ENCODE assay signal across 20 cellular contexts in the genomic region with DNA sequence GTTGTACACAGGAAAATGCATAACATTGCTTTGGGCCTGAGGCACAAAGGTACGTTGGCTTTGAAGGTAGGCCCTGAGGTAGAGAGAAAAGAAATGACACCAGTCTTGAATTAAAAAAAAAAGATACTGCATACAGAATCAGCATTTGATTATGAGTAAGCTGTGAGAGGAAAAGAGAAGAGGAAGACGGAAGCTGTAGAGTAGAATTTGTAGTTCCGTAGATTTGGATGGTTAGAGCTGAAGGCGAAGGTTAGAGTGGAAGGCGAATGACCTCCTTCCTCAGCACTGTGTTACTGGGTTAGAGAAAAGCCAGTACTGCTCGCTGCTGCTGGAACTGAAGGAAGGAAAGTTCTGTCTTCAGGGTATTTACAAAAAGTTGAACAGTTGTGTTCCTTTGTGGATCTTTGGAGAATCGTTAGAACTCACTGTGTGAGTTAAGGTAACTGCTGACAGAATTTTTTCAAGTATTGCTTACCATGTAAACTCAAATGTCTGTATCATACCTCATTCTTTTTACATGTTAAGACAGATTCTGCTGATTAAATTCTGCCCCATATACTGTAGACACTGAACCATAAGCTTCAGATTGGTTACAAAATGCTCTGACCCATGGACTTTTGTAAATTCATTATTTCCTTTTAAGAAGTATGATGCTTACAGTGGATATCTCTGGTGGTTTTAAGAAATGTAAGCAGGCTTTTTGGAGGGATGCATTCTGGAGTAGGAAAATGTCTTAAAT. TPM values are rescaled to one million over a fixed set of nuclear protein-coding genes. Genes with fewer than 3 reads are reported as not detected.
DNase-seq lines count a peak whose midpoint lies in the region; TF ChIP-seq lines count a peak whose summit lies in the region.
"Had no signal": no experiment of that assay in that cellular context is flagged by ENCODE, and none has a peak within 500 bp of the region (broad histone marks: within the 10 kb centered on the region; RNA-seq: fewer than 3 reads in every experiment).

No MANE protein-coding gene starts in this region.

- no peaks in the 10 kb centered on the region for H3K27me3 Mint-ChIP-seq in activated naive CD4-positive, alpha-beta T cell treated with anti-CD3 and anti-CD28 coated beads for 36 hours (ENCODE audit: low read depth)
- no peaks in the 10 kb centered on the region for H3K27me3 Mint-ChIP-seq in activated naive CD8-positive, alpha-beta T cell
- H3K27me3 Mint-ChIP-seq: naive B cell had no signal

- H3K9me2 ChIP-seq in PC-9 (ENCODE audit: insufficient read depth) = no peaks in the 10 kb centered on the region

- 59 to 73% (median 69%) methylated on average over 7 of the region's 7 CpGs for WGBS in spleen, 5 donors

- no peak overlapping the region for H3K4me2 ChIP-seq in PC-9
- H3K4me2 ChIP-seq: KMS-11 had no signal

- no peak for TF ChIP-seq POLR2A in spleen (IDR thresholded peaks at IDR 0.05)

- peak overlapping the region; percentile 80 for H3K27ac Mint-ChIP-seq in activated naive CD4-positive, alpha-beta T cell treated with anti-CD3 and anti-CD28 coated beads for 36 hours
- H3K27ac Mint-ChIP-seq in activated naive CD8-positive, alpha-beta T cell = peak overlapping the region; percentile 95

- peaks cover 33 to 77% (median 56%) of the 10 kb centered on the region in 6 donors for H3K4me1 ChIP-seq in spleen
- no peaks in the 10 kb centered on the region for H3K4me1 ChIP-seq in PC-9 (replicated peaks; ENCODE audit: insufficient read depth)
- H3K4me1 ChIP-seq: SJCRH30 had no signal

- CTCF ChIA-PET in activated naive CD4-positive, alpha-beta T cell treated with anti-CD3 and anti-CD28 coated beads for 36 hours (lab: Charles Lee) = interaction anchor here (0.9 to 2.5 kb wide), 8 partner anchors 12 to 175 kb away, joined by 3 to 7 read pairs (median 3); partner anchors contain the start of gene CBL
- CTCF ChIA-PET in PC-9 (lab: Charles Lee) = interaction anchor here (0.7 kb wide), 1 partner anchor 45 kb away, joined by 4 read pairs; no protein-coding TSS in a partner anchor

- no peaks in the 10 kb centered on the region for H3K36me3 Mint-ChIP-seq in activated naive CD4-positive, alpha-beta T cell treated with anti-CD3 and anti-CD28 coated beads for 36 hours (ENCODE audit: low read depth)
- no peaks in the 10 kb centered on the region for H3K36me3 Mint-ChIP-seq in activated naive CD8-positive, alpha-beta T cell
- H3K36me3 Mint-ChIP-seq: naive B cell had no signal

- H3K4me3 Mint-ChIP-seq in activated naive CD4-positive, alpha-beta T cell treated with anti-CD3 and anti-CD28 coated beads for 36 hours = peak overlapping the region; percentile 51
- peak overlapping the region; percentile 82 for H3K4me3 Mint-ChIP-seq in activated naive CD8-positive, alpha-beta T cell

- H3K27ac ChIP-seq in spleen (peak overlapping the region in 6 of 8 donors; percentile 14 to 54 (median 43)), PC-9 (no peak overlapping the region)
- H3K27ac ChIP-seq: HL-60, KMS-11, lower lobe of right lung, psoas muscle, SJCRH30, vagina had no signal

- no TSS peak for BruUV-seq in PC-9 (replicated peaks; lab: Mats Ljungman, UMichigan)

- H3F3A ChIP-seq in PC-9 (ENCODE audit: insufficient read depth, low read depth) = peaks cover 29% of the 10 kb centered on the region

- H3K9me3 Mint-ChIP-seq in activated naive CD4-positive, alpha-beta T cell treated with anti-CD3 and anti-CD28 coated beads for 36 hours = no peaks in the 10 kb centered on the region
- no peaks in the 10 kb centered on the region for H3K9me3 Mint-ChIP-seq in activated naive CD8-positive, alpha-beta T cell (ENCODE audit: low read depth)
- H3K9me3 Mint-ChIP-seq: naive B cell had no signal

- POLR2A ChIA-PET in PC-9 (lab: Charles Lee; ENCODE audit: unreplicated experiment) = no interaction called here

- H3K27me3 ChIP-seq in H7 (ENCODE audit: control insufficient read depth, insufficient read depth, low read length) = no peaks in the 10 kb centered on the region
- H3K27me3 ChIP-seq in spleen (replicated peaks in 1 of 7) = no peaks in the 10 kb centered on the region
- no peaks in the 10 kb centered on the region for H3K27me3 ChIP-seq in PC-9 (ENCODE audit: insufficient read depth, low read depth)
- H3K27me3 ChIP-seq: SJCRH30, vagina had no signal

- H3K36me3 ChIP-seq in H7 (replicated peaks; ENCODE audit: control insufficient read depth, insufficient read depth, low read length) = no peaks in the 10 kb centered on the region
- H3K36me3 ChIP-seq in spleen = peaks cover 0 to 4% (median under 1%) of the 10 kb centered on the region in 6 donors
- no peaks in the 10 kb centered on the region for H3K36me3 ChIP-seq in PC-9 (ENCODE audit: low read depth)
- H3K36me3 ChIP-seq: SJCRH30, vagina had no signal

- DNase-seq in activated naive CD4-positive, alpha-beta T cell treated with anti-CD3 and anti-CD28 coated beads for 36 hours = no peak
- DNase-seq in activated naive CD4-positive, alpha-beta T cell (lab: John Stamatoyannopoulos, UW) = no peak
- DNase-seq in H7 (peak; percentile 10), spleen (no peak), MV-4-11 (lab: John Stamatoyannopoulos, UW) (no peak), NCI-H187 treated with DMSO at 0.1 percent for 48 hours (lab: John Stamatoyannopoulos, UW) (no peak), PC-9 (no peak)
- DNase-seq: cerebellar nuclear complex, foreskin fibroblast, GDM1, lower lobe of right lung, naive B cell, NCI-H187, NCI-H446 treated with DMSO at 0.1 percent for 48 hours, psoas muscle, SJCRH30 had no signal

- H2AFZ ChIP-seq in PC-9 = no peak overlapping the region

- H3K9me3 ChIP-seq in spleen = no peaks in the 10 kb centered on the region
- no peaks in the 10 kb centered on the region for H3K9me3 ChIP-seq in PC-9 (ENCODE audit: insufficient read depth, low read depth)
- H3K9me3 ChIP-seq: lower lobe of right lung, psoas muscle, SJCRH30, vagina had no signal

- intact Hi-C loops in activated naive CD4-positive, alpha-beta T cell treated with anti-CD3 and anti-CD28 coated beads for 36 hours (cut with micrococcal nuclease) = loop anchor here (1.0 to 2.0 kb wide), 3 partner anchors 40 to 57 kb away; no protein-coding TSS in a partner anchor
- intact Hi-C loops in spleen (cut with DNase I; ENCODE audit: low total_unique reads) = no loop called here
- intact Hi-C loops in PC-9 (cut with micrococcal nuclease; ENCODE audit: unreplicated experiment) = no loop called here

- no peak for TF ChIP-seq CTCF in spleen (IDR thresholded peaks at IDR 0.05 in 8 of 11, conservative IDR thresholded peaks at IDR 0.05 in 3 of 11)
- TF ChIP-seq CTCF in PC-9 (conservative IDR thresholded peaks at IDR 0.05) = no peak

- H3K4me3 ChIP-seq in H7 (ENCODE audit: insufficient read depth, low read depth, low read length) (no peak overlapping the region), spleen (no peak overlapping the region), PC-9 (no peak overlapping the region)
- H3K4me3 ChIP-seq: lower lobe of right lung, psoas muscle, SJCRH30, vagina had no signal

- peaks cover 40% of the 10 kb centered on the region for H3K79me2 ChIP-seq in PC-9 (ENCODE audit: low read depth)

- H3K4me1 Mint-ChIP-seq in activated naive CD4-positive, alpha-beta T cell treated with anti-CD3 and anti-CD28 coated beads for 36 hours (ENCODE audit: low read depth) = peaks cover 42% of the 10 kb centered on the region
- peaks cover 45% of the 10 kb centered on the region for H3K4me1 Mint-ChIP-seq in activated naive CD8-positive, alpha-beta T cell (ENCODE audit: low read depth)

- peaks cover 12% of the 10 kb centered on the region for H4K20me1 ChIP-seq in PC-9 (ENCODE audit: insufficient read depth)

RNA-seq across cellular contexts. Expression of gene MCAM, which starts 50.2 kb away (rescaled TPM):
- 1 to 10 TPM; 8.0 to 8.4 TPM for total RNA-seq in activated naive CD4-positive, alpha-beta T cell treated with anti-CD3 and anti-CD28 coated beads for 36 hours
- 45.5 and 59.3 TPM in 2 replicates for total RNA-seq in H7 (2014; rRNA removed; shearing (Covaris generic))
- total RNA-seq in spleen (100 to 1,000 TPM in 4 of 7 donors, 10 to 100 TPM in 3; 24.2 to 612 (median 139) TPM), PC-9 (2021) (38.8 and 54.5 TPM in 2 replicates)
- polyA plus RNA-seq in spleen = 10 to 100 TPM; 10.3 to 19.3 (median 12.2) TPM
